Comparison of ENCODE assay signal across 24 cellular contexts in genomic region chr2:177602611-177603164, GRCh38.
DNase-seq lines count a peak whose midpoint lies in the region; ATAC-seq and TF ChIP-seq lines count a peak whose summit lies in the region.
"Had no signal": no experiment of that assay in that cellular context is flagged by ENCODE, and none has a peak within 500 bp of the region (broad histone marks: within the 10 kb centered on the region; RNA-seq: fewer than 3 reads in every experiment).

No MANE protein-coding gene starts in this region.

- peak; percentile 47 for DNase-seq in DMS53 (lab: John Stamatoyannopoulos, UW)
- DNase-seq in HuH-7 (ENCODE audit: low spot score) = peak; percentile 39
- peak; percentile 30 for DNase-seq in iPS-NIHi11 (ENCODE audit: low spot score)
- DNase-seq in neural crest cell (ENCODE audit: low read depth, low spot score) = no peak
- no peak for DNase-seq in NCI-H2196 treated with DMSO at 0.1 percent for 48 hours (lab: John Stamatoyannopoulos, UW; ENCODE audit: unreplicated experiment)
- no peak for DNase-seq in putamen (ENCODE audit: low spot score)
- DNase-seq in germinal center (ENCODE audit: low spot score) = no peak
- DNase-seq: activated CD4-positive, alpha-beta T cell treated with anti-CD3 and anti-CD28 coated beads, Interleukin-2, amount 10 ng/mL, durations not matched to agents 7 days and 5 days; activated T-cell treated with anti-CD3 and anti-CD28 coated beads, Interleukin-2, amount 50 U/mL, for 48 hours; AML-193; CD4-positive, alpha-beta memory T cell; cerebellar nuclear complex; dorsolateral prefrontal cortex; H7; NCI-H1417 treated with DMSO at 0.1 percent for 48 hours; NCI-H526; SHP77; sigmoid colon; stimulated activated naive CD4-positive, alpha-beta T cell treated with Interleukin-2 at 50 U/mL for 16 hours; uterus; WERI-Rb-1 had no signal

- H3K36me3 Mint-ChIP-seq in neural crest cell (ENCODE audit: low read depth) = peaks cover 2% of the 10 kb centered on the region

- H3K9me3 Mint-ChIP-seq in neural crest cell = peaks cover 4% of the 10 kb centered on the region
- H3K9me3 Mint-ChIP-seq: activated CD4-positive, alpha-beta T cell treated with anti-CD3 and anti-CD28 coated beads, Interleukin-2, amount 10 ng/mL, durations not matched to agents 7 days and 5 days; natural killer cell treated with Interleukin-12 subunit alpha and Interleukin-12 subunit beta and Interleukin-15 and Interleukin-18, amount 100 ng/mL, for 72 hours; T-helper 2 cell treated with Interferon-gamma antibody and Interleukin-4, amounts not matched to agents 5 μg/mL and 100 μg/mL, for 36 hours had no signal

- peaks cover 54% of the 10 kb centered on the region for H3K4me1 Mint-ChIP-seq in neural crest cell
- H3K4me1 Mint-ChIP-seq: CD4-positive, alpha-beta memory T cell had no signal

- H3K4me3 Mint-ChIP-seq in neural crest cell = no peak overlapping the region
- H3K4me3 Mint-ChIP-seq: activated CD4-positive, alpha-beta T cell treated with anti-CD3 and anti-CD28 coated beads, Interleukin-2, amount 10 ng/mL, durations not matched to agents 7 days and 5 days; CD4-positive, alpha-beta memory T cell; natural killer cell treated with Interleukin-12 subunit alpha and Interleukin-12 subunit beta and Interleukin-15 and Interleukin-18, amount 100 ng/mL, for 72 hours; T-helper 2 cell treated with Interferon-gamma antibody and Interleukin-4, amounts not matched to agents 5 μg/mL and 100 μg/mL, for 36 hours had no signal

- peak overlapping the region; percentile 36 for H3K27ac Mint-ChIP-seq in neural crest cell (ENCODE audit: unreplicated experiment)
- H3K27ac Mint-ChIP-seq: activated CD4-positive, alpha-beta T cell treated with anti-CD3 and anti-CD28 coated beads, Interleukin-2, amount 10 ng/mL, durations not matched to agents 7 days and 5 days; CD4-positive, alpha-beta memory T cell; natural killer cell treated with Interleukin-12 subunit alpha and Interleukin-12 subunit beta and Interleukin-15 and Interleukin-18, amount 100 ng/mL, for 72 hours; T-helper 2 cell treated with Interferon-gamma antibody and Interleukin-4, amounts not matched to agents 5 μg/mL and 100 μg/mL, for 36 hours had no signal

- TF ChIP-seq CTCF in neural crest cell (conservative IDR thresholded peaks at IDR 0.05) = no peak

- H3K27me3 Mint-ChIP-seq in neural crest cell (ENCODE audit: low read depth) = peaks cover 2% of the 10 kb centered on the region
- H3K27me3 Mint-ChIP-seq: activated CD4-positive, alpha-beta T cell treated with anti-CD3 and anti-CD28 coated beads, Interleukin-2, amount 10 ng/mL, durations not matched to agents 7 days and 5 days had no signal

- no peak for ATAC-seq in GM21367 (IDR thresholded peaks at IDR 0.05; ENCODE audit: unreplicated experiment)
- ATAC-seq: natural killer cell treated with Interleukin-12 subunit alpha and Interleukin-12 subunit beta and Interleukin-15 and Interleukin-18, amount 100 ng/mL, for 72 hours had no signal

Comparison
In these comparisons a context has a peak if more than half of its experiments do, and no peak if none do; other contexts are left out.
1. DNase-seq: peak in DMS53 (single experiment), HuH-7 (single experiment) and iPS-NIHi11 (single experiment); none in neural crest cell (single experiment), NCI-H2196 treated with DMSO at 0.1 percent for 48 hours (single experiment), putamen (single experiment) and germinal center (single experiment).